15 cellular contexts compared by ENCODE assay signal in genomic region chrX:132758778-132759177, GRCh38.
DNase-seq lines count a peak whose midpoint lies in the region; ATAC-seq and TF ChIP-seq lines count a peak whose summit lies in the region.
"Had no signal": no experiment of that assay in that cellular context is flagged by ENCODE, and none has a peak within 500 bp of the region (broad histone marks: within the 10 kb centered on the region; RNA-seq: fewer than 3 reads in every experiment).

No MANE protein-coding gene starts in this region.

- H3K56ac ChIP-seq in IMR-90 (ENCODE audit: extremely low read depth, insufficient read depth, low read length) = no peak overlapping the region

- no peak for TF ChIP-seq RAD21 in IMR-90 (IDR thresholded peaks at IDR 0.05; ENCODE audit: low read length)

- H3K36me3 Mint-ChIP-seq in mesothelial cell of epicardium = no peaks in the 10 kb centered on the region
- H3K36me3 Mint-ChIP-seq in type B pancreatic cell = peaks cover 6% of the 10 kb centered on the region
- H3K36me3 Mint-ChIP-seq in activated naive CD8-positive, alpha-beta T cell treated with anti-CD3 and anti-CD28 coated beads for 36 hours = no peaks in the 10 kb centered on the region

- CTCF ChIA-PET in IMR-90 (lab: Yijun Ruan, JAX) = no interaction called here

- H3K9me1 ChIP-seq in IMR-90 (ENCODE audit: insufficient read depth, low read length) = no peaks in the 10 kb centered on the region

- H3K27me3 Mint-ChIP-seq in mesothelial cell of epicardium (ENCODE audit: low read depth) (no peaks in the 10 kb centered on the region), type B pancreatic cell (no peaks in the 10 kb centered on the region)
- H3K27me3 Mint-ChIP-seq in activated naive CD8-positive, alpha-beta T cell treated with anti-CD3 and anti-CD28 coated beads for 36 hours = no peaks in the 10 kb centered on the region

- H2BK120ac ChIP-seq in IMR-90 (ENCODE audit: low read depth, low read length) = no peak overlapping the region

- no peaks in the 10 kb centered on the region for H4K20me1 ChIP-seq in IMR-90 (ENCODE audit: insufficient read depth, low read length)

- BruUV-seq in IMR-90 (replicated peaks; lab: Mats Ljungman, UMichigan) = no TSS peak

- H3K4me3 Mint-ChIP-seq in mesothelial cell of epicardium = no peak overlapping the region
- peak overlapping the region; percentile 34 for H3K4me3 Mint-ChIP-seq in type B pancreatic cell
- no peak overlapping the region for H3K4me3 Mint-ChIP-seq in activated naive CD8-positive, alpha-beta T cell treated with anti-CD3 and anti-CD28 coated beads for 36 hours

- no peaks in the 10 kb centered on the region for H3K36me3 ChIP-seq in IMR-90 (ENCODE audit: control insufficient read depth, insufficient read depth, low read length)

- ATAC-seq in IMR-90 (ENCODE audit: low read depth) = no peak

- H3K27ac Mint-ChIP-seq in mesothelial cell of epicardium (peak overlapping the region; percentile 62), type B pancreatic cell (peak overlapping the region; percentile 48)
- no peak overlapping the region for H3K27ac Mint-ChIP-seq in activated naive CD8-positive, alpha-beta T cell treated with anti-CD3 and anti-CD28 coated beads for 36 hours

- no peak overlapping the region for H2BK20ac ChIP-seq in IMR-90 (ENCODE audit: low read depth, low read length)

- no peak overlapping the region for H3K18ac ChIP-seq in IMR-90 (ENCODE audit: low read depth, low read length)

- no peak overlapping the region for H4K8ac ChIP-seq in IMR-90 (ENCODE audit: low read depth in 2 of 2, low read length in 2 of 2)

- no peak for TF ChIP-seq POLR2A in IMR-90 (IDR thresholded peaks at IDR 0.05; ENCODE audit: low read depth, low read length)

- H3K9ac ChIP-seq in IMR-90 (ENCODE audit: low read depth, low read length) = no peak overlapping the region

- no peak overlapping the region for H4K5ac ChIP-seq in IMR-90 (ENCODE audit: low read depth, low read length)

- DNase-seq in IMR-90 = no peak
- peak; percentile 52 for DNase-seq in ecto neural progenitor cell (ENCODE audit: low spot score)
- no peak for DNase-seq in mesothelial cell of epicardium (ENCODE audit: low spot score in 2 of 2, unreplicated experiment in 2 of 2)
- DNase-seq in type B pancreatic cell (ENCODE audit: extremely low spot score, unreplicated experiment) = no peak
- DNase-seq in activated naive CD8-positive, alpha-beta T cell treated with anti-CD3 and anti-CD28 coated beads for 36 hours = no peak
- no peak for DNase-seq in KG1 (lab: John Stamatoyannopoulos, UW)
- DNase-seq in stimulated activated CD4-positive, alpha-beta T cell treated with anti-CD3 and anti-CD28 coated beads, Interleukin-4, amount 100 ng/mL, for 24 hours = no peak
- DNase-seq: AML-193, Calu3, DMS79, GDM1, NCI-H1417 treated with DMSO at 0.1 percent for 48 hours, NCI-H2029 treated with DMSO at 0.1 percent for 48 hours, NCI-H510A treated with DMSO at 0.1 percent for 48 hours, SHP77 treated with DMSO at 0.1 percent for 48 hours had no signal

- no peak overlapping the region for H2AK5ac ChIP-seq in IMR-90 (ENCODE audit: low read depth, low read length)

- no peak overlapping the region for H3K4me2 ChIP-seq in IMR-90 (ENCODE audit: low read depth, low read length)

- peak overlapping the region; percentile 24 for H2AFZ ChIP-seq in IMR-90 (replicated peaks; ENCODE audit: low read length, poor library complexity)

- H4K91ac ChIP-seq in IMR-90 (ENCODE audit: insufficient read depth, low read depth, low read length) = no peak overlapping the region

- H2BK15ac ChIP-seq in IMR-90 (ENCODE audit: low read depth, low read length) = no peak overlapping the region

- no peak overlapping the region for H3K27ac ChIP-seq in IMR-90 (ENCODE audit: insufficient read depth, low read length)

- H3K14ac ChIP-seq in IMR-90 (replicated peaks; ENCODE audit: low read depth, low read length) = no peak overlapping the region

- TF ChIP-seq CTCF in IMR-90 (conservative IDR thresholded peaks at IDR 0.05; ENCODE audit: low read depth, low read length) = no peak
- TF ChIP-seq CTCF in mesothelial cell of epicardium (IDR thresholded peaks at IDR 0.05; ENCODE audit: unreplicated experiment) = no peak
- no peak for TF ChIP-seq CTCF in type B pancreatic cell (conservative IDR thresholded peaks at IDR 0.05)

- H3K23ac ChIP-seq in IMR-90 (ENCODE audit: low read depth, low read length) = no peak overlapping the region

- no peak overlapping the region for H3K4me3 ChIP-seq in IMR-90 (ENCODE audit: insufficient read depth, low read depth, low read length)

- no peaks in the 10 kb centered on the region for H3K4me1 ChIP-seq in IMR-90 (ENCODE audit: control insufficient read depth, insufficient read depth, low read length)

- H3K9me3 ChIP-seq in IMR-90 (ENCODE audit: control insufficient read depth, insufficient read depth, low read length) = no peaks in the 10 kb centered on the region

- no peak overlapping the region for H3K4ac ChIP-seq in IMR-90 (ENCODE audit: low read depth, low read length)

- dilution Hi-C loops in IMR-90 (cut with HindIII; ENCODE audit: low sequenced_read_pairs, unreplicated experiment) = no loop called here

- no peak overlapping the region for H2BK5ac ChIP-seq in IMR-90 (ENCODE audit: low read depth, low read length, poor library complexity, severe bottlenecking)

- POLR2A ChIA-PET in IMR-90 (lab: Charles Lee; ENCODE audit: unreplicated experiment) = no interaction called here

- no peaks in the 10 kb centered on the region; the same call in none of the 2 replicates for H3K27me3 ChIP-seq in IMR-90 (ENCODE audit: control insufficient read depth, insufficient read depth, low read length)

- no peaks in the 10 kb centered on the region for H3K9me3 Mint-ChIP-seq in mesothelial cell of epicardium
- H3K9me3 Mint-ChIP-seq in type B pancreatic cell = no peaks in the 10 kb centered on the region
- no peaks in the 10 kb centered on the region for H3K9me3 Mint-ChIP-seq in activated naive CD8-positive, alpha-beta T cell treated with anti-CD3 and anti-CD28 coated beads for 36 hours

- H3K4me1 Mint-ChIP-seq in mesothelial cell of epicardium (peaks cover 46% of the 10 kb centered on the region), type B pancreatic cell (ENCODE audit: unreplicated experiment) (peaks cover 51% of the 10 kb centered on the region)
- H3K4me1 Mint-ChIP-seq in activated naive CD8-positive, alpha-beta T cell treated with anti-CD3 and anti-CD28 coated beads for 36 hours = no peaks in the 10 kb centered on the region

- intact Hi-C loops in IMR-90 (cut with micrococcal nuclease) = no loop called here

- in situ Hi-C loops in IMR-90 (cut with MboI; ENCODE audit: low sequenced_read_pairs) = no loop called here

- 60% methylated on average over 1 of the region's 3 CpGs; no CpG with 5 or more reads in 1 of the 2 experiments for WGBS in IMR-90 (ENCODE audit: extremely low coverage in 2 of 2, insufficient read length in 1 of 2), 2 experiments

- no peaks in the 10 kb centered on the region for H3K79me1 ChIP-seq in IMR-90 (ENCODE audit: low read depth in 1 of 2, low read length in 2 of 2)

- H2AK9ac ChIP-seq in IMR-90 (replicated peaks; ENCODE audit: low read depth, low read length, poor library complexity) = no peak overlapping the region

TF ChIP-seq in IMR-90, 13 proteins besides CTCF, POLR2A, EP300 and RAD21:
- TF ChIP-seq BHLHE40 (IDR thresholded peaks at IDR 0.05; ENCODE audit: low read depth, low read length) (no peak), MXI1 (IDR thresholded peaks at IDR 0.05; ENCODE audit: borderline replicate concordance, low read depth, low read length) (no peak), MAZ (IDR thresholded peaks at IDR 0.05; ENCODE audit: borderline replicate concordance, low read depth, low read length) (no peak), ELK1 (IDR thresholded peaks at IDR 0.05; ENCODE audit: borderline replicate concordance, low read depth, low read length) (no peak), FOS (IDR thresholded peaks at IDR 0.05; ENCODE audit: low read depth, low read length) (no peak), CEBPB (IDR thresholded peaks at IDR 0.05; ENCODE audit: low read depth, low read length) (no peak), USF2 (IDR thresholded peaks at IDR 0.05; ENCODE audit: low read depth, low read length) (no peak), RFX5 (IDR thresholded peaks at IDR 0.05; ENCODE audit: low read depth, low read length) (no peak), MAFK (IDR thresholded peaks at IDR 0.05; ENCODE audit: low read depth, low read length) (no peak), CHD1 (IDR thresholded peaks at IDR 0.05; ENCODE audit: low read depth, low read length) (no peak), SMC3 (IDR thresholded peaks at IDR 0.05; ENCODE audit: low read depth, low read length) (no peak), NFE2L2 (IDR thresholded peaks at IDR 0.05; ENCODE audit: low read depth, low read length) (no peak), RCOR1 (IDR thresholded peaks at IDR 0.05; ENCODE audit: insufficient replicate concordance, low read length) (no peak)
